8 cellular contexts compared by ENCODE assay signal in the genomic region with DNA sequence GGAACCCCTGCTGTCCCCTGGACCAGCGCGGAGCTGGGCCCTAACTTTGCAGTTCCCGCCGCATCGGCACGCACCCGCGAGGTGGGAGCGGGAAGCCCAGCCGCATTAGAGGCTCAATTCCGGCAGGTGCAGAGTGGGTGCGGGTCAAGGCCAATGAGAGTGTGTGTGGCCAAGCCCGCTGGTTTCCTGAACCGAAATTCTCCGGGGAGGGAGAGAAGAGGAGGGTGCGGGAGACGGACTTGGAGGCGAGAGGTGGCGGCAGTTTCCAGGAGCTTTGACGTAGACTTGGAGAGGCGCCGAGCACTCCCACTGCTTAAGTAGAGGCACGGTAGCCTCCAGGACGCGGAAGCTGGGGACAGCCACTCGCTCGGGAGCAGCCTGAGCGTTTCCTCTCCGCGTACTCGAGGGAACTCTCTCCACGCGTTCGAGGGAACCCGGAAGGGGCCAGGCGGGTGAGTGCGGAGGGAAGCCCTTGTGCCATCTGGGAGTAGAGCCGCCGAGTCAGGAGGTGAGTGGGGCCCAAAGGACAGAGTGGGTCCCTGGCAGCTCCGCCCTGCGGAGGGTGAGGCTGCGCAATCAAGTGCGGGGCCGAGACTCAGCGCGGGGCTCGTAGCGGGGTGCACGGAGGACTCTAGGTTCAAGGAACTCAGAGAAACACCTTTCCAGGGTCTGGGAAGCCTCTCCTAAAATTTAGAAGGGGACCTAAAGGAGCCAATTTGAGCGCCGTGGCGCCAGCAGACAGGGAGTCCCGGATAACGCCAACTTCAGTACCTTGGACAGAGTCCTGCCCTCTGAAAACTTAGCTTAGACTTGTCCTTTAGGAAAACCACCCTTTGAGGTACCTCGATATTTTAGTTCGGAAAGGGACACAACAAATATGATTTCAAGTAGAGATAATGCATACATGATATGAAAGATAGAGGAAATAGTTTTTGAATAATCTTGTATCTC. TPM values are rescaled to one million over a fixed set of nuclear protein-coding genes. Genes with fewer than 3 reads are reported as not detected.
DNase-seq lines count a peak whose midpoint lies in the region; ATAC-seq and TF ChIP-seq lines count a peak whose summit lies in the region.

A gene (plus strand): TSS at position 413 of the 951 bp plus-strand sequence. CDS start 1,750 bp downstream, outside the sequence.

- no peaks in the 10 kb centered on the region for H3K9me3 Mint-ChIP-seq in activated T-cell treated with anti-CD3 and anti-CD28 coated beads, Interleukin-2, amount 50 U/mL, for 4 hours
- H3K9me3 Mint-ChIP-seq in neural progenitor cell: no peaks in the 10 kb centered on the region

- peaks cover 15% of the 10 kb centered on the region for H3K27me3 Mint-ChIP-seq in activated T-cell treated with anti-CD3 and anti-CD28 coated beads, Interleukin-2, amount 50 U/mL, for 4 hours (ENCODE audit: low read depth)
- peaks cover 12% of the 10 kb centered on the region for H3K27me3 Mint-ChIP-seq in neural progenitor cell (ENCODE audit: insufficient read depth, low read depth)

- no peak within 1 kb of the TSS for H3K9ac ChIP-seq in neural progenitor cell

- H3K4me2 ChIP-seq in neural progenitor cell: peak within 1 kb of the TSS; percentile 79

- H4K20me1 ChIP-seq in neural progenitor cell (ENCODE audit: low read depth): peaks cover 13% of the 10 kb centered on the region

- no peak for ATAC-seq in activated T-cell treated with anti-CD3 and anti-CD28 coated beads, Interleukin-2, amount 50 U/mL, for 4 hours
- no peak for ATAC-seq in HG03460 (IDR thresholded peaks at IDR 0.05; ENCODE audit: unreplicated experiment)

- H3K4me3 ChIP-seq in epithelial cell of proximal tubule (ENCODE audit: low read depth, low read length) (no peak within 1 kb of the TSS), neural progenitor cell (peak within 1 kb of the TSS; percentile 46)

- peaks cover 89% of the 10 kb centered on the region for H3K27me3 ChIP-seq in neural progenitor cell

- H3K79me2 ChIP-seq in neural progenitor cell (ENCODE audit: low read depth): no peaks in the 10 kb centered on the region

- H3K4me3 Mint-ChIP-seq in activated T-cell treated with anti-CD3 and anti-CD28 coated beads, Interleukin-2, amount 50 U/mL, for 4 hours: no peak within 1 kb of the TSS
- H3K4me3 Mint-ChIP-seq in neural progenitor cell: peak within 1 kb of the TSS; percentile 44

- peaks cover 4% of the 10 kb centered on the region for H3F3A ChIP-seq in neural progenitor cell (ENCODE audit: low read depth)

- no peak within 1 kb of the TSS for H3K27ac Mint-ChIP-seq in neural progenitor cell

- peak; percentile 21 to 26 for DNase-seq in activated T-cell treated with anti-CD3 and anti-CD28 coated beads, Interleukin-2, amount 50 U/mL, for 48 hours
- DNase-seq in activated T-cell treated with anti-CD3 and anti-CD28 coated beads, Interleukin-2, amount 50 U/mL, for 4 hours: no peak
- DNase-seq in RKO (ENCODE audit: low spot score) (peak; percentile 16), epithelial cell of proximal tubule (ENCODE audit: low read depth) (peak; percentile 13), neural progenitor cell (ENCODE audit: low spot score) (peak; percentile 89), GM19240 (ENCODE audit: insufficient read length, low spot score) (no peak)
- no peak for DNase-seq in activated naive CD4-positive, alpha-beta T cell (lab: John Stamatoyannopoulos, UW)

- no peak within 1 kb of the TSS for H2AFZ ChIP-seq in neural progenitor cell (replicated peaks)

- TF ChIP-seq CTCF in epithelial cell of proximal tubule (conservative IDR thresholded peaks at IDR 0.05; ENCODE audit: low read depth, low read length) (no peak), neural progenitor cell (IDR thresholded peaks at IDR 0.05) (no peak)

- H3K36me3 Mint-ChIP-seq in activated T-cell treated with anti-CD3 and anti-CD28 coated beads, Interleukin-2, amount 50 U/mL, for 4 hours (ENCODE audit: insufficient read depth): no peaks in the 10 kb centered on the region
- no peaks in the 10 kb centered on the region for H3K36me3 Mint-ChIP-seq in neural progenitor cell

- peaks cover 19% of the 10 kb centered on the region for H3K4me1 ChIP-seq in neural progenitor cell

- no peaks in the 10 kb centered on the region for H3K36me3 ChIP-seq in neural progenitor cell

- no peak within 1 kb of the TSS for H3K27ac ChIP-seq in neural progenitor cell

- no peaks in the 10 kb centered on the region for H3K9me3 ChIP-seq in neural progenitor cell (ENCODE audit: low read depth)

- no peaks in the 10 kb centered on the region for H3K4me1 Mint-ChIP-seq in activated T-cell treated with anti-CD3 and anti-CD28 coated beads, Interleukin-2, amount 50 U/mL, for 4 hours (ENCODE audit: low read depth)
- H3K4me1 Mint-ChIP-seq in neural progenitor cell: peaks cover 6% of the 10 kb centered on the region

RNA-seq across cellular contexts. Expression of the gene that starts here (rescaled TPM):
- not detected for total RNA-seq in activated T-cell treated with anti-CD3 and anti-CD28 coated beads, Interleukin-2, amount 50 U/mL, for 4 hours
- total RNA-seq in epithelial cell of proximal tubule (not detected in 2 replicates), neural progenitor cell (ENCODE audit: low replicate concordance) (not detected in 2 replicates)

Comparison
In these comparisons a context has a peak if more than half of its experiments do, and no peak if none do; other contexts are left out.
1. DNase-seq: peak in activated T-cell treated with anti-CD3 and anti-CD28 coated beads, Interleukin-2, amount 50 U/mL, for 48 hours (2 of 2) and RKO (single experiment); none in activated T-cell treated with anti-CD3 and anti-CD28 coated beads, Interleukin-2, amount 50 U/mL, for 4 hours (single experiment), GM19240 (single experiment) and activated naive CD4-positive, alpha-beta T cell (0 of 4).
2. Peak in DNase-seq in epithelial cell of proximal tubule; RNA of the gene not detected or under 1 TPM.
3. Peak in DNase-seq, H3K4me3 ChIP-seq and H3K4me2 ChIP-seq in neural progenitor cell; RNA of the gene not detected or under 1 TPM.